Comparison of ENCODE assay signal across 6 cellular contexts in genomic region chr19:45682117-45682516, GRCh38. TPM values are rescaled to one million over a fixed set of nuclear protein-coding genes. Genes with fewer than 3 reads are reported as not detected.
DNase-seq lines count a peak whose midpoint lies in the region; ATAC-seq and TF ChIP-seq lines count a peak whose summit lies in the region.

No MANE protein-coding gene starts in this region.

- no peaks in the 10 kb centered on the region for H3K9me3 ChIP-seq in DOHH2 (ENCODE audit: control insufficient read depth, insufficient read depth, low read length)
- no peaks in the 10 kb centered on the region for H3K9me3 ChIP-seq in neuron (ENCODE audit: low read length)

- POLR2A ChIA-PET in activated CD8-positive, alpha-beta T cell treated with anti-CD3 and anti-CD28 coated beads for 36 hours (lab: Charles Lee), result interaction anchor here (1.2 to 4.5 kb wide), 2 partner anchors 9 to 11 kb away, joined by 4 to 34 read pairs; partner anchors contain the start of genes QPCTL and SNRPD2

- H3K4me3 ChIP-seq in DOHH2 (ENCODE audit: low read length) (peak overlapping the region; percentile 70), neuron (ENCODE audit: low read length) (no peak overlapping the region)

- peaks cover 17% of the 10 kb centered on the region for H3K36me3 Mint-ChIP-seq in activated CD8-positive, alpha-beta T cell treated with anti-CD3 and anti-CD28 coated beads for 36 hours (ENCODE audit: low read depth)

- peak overlapping the region; percentile 0 for H3K4me3 Mint-ChIP-seq in activated CD8-positive, alpha-beta T cell treated with anti-CD3 and anti-CD28 coated beads for 36 hours

- no peaks in the 10 kb centered on the region for H3K9me3 Mint-ChIP-seq in activated CD8-positive, alpha-beta T cell treated with anti-CD3 and anti-CD28 coated beads for 36 hours

- CTCF ChIA-PET in activated CD8-positive, alpha-beta T cell treated with anti-CD3 and anti-CD28 coated beads for 36 hours (lab: Charles Lee), result interaction anchor here (0.6 to 9.0 kb wide), 8 partner anchors 8 to 167 kb away, joined by 3 to 101 read pairs (median 4); partner anchors contain the start of genes QPCTL and SNRPD2

- peaks cover 29% of the 10 kb centered on the region for H3K36me3 ChIP-seq in DOHH2 (ENCODE audit: control insufficient read depth, low read length)
- H3K36me3 ChIP-seq in neuron (ENCODE audit: insufficient read depth, low read length), result peaks cover 18% of the 10 kb centered on the region

- peak overlapping the region; percentile 73 for H2AFZ ChIP-seq in neuron (ENCODE audit: low read depth, low read length)

- no peaks in the 10 kb centered on the region for H4K20me1 ChIP-seq in DOHH2 (ENCODE audit: control insufficient read depth, insufficient read depth, low read depth, low read length)

- H3K4me1 ChIP-seq in DOHH2 (ENCODE audit: control insufficient read depth, low read length), result peaks cover 21% of the 10 kb centered on the region
- H3K4me1 ChIP-seq in neuron (ENCODE audit: insufficient read depth, low read length), result peaks cover 2% of the 10 kb centered on the region

- peaks cover 13% of the 10 kb centered on the region for H3K4me1 Mint-ChIP-seq in activated CD8-positive, alpha-beta T cell treated with anti-CD3 and anti-CD28 coated beads for 36 hours (ENCODE audit: low read depth)

- H3K27ac Mint-ChIP-seq in activated CD8-positive, alpha-beta T cell treated with anti-CD3 and anti-CD28 coated beads for 36 hours, result no peak overlapping the region

- H3F3A ChIP-seq in DOHH2 (ENCODE audit: control insufficient read depth, insufficient read depth), result peaks cover 15% of the 10 kb centered on the region

- no peaks in the 10 kb centered on the region for H3K79me2 ChIP-seq in DOHH2 (ENCODE audit: control insufficient read depth, low read length)

- no peak for DNase-seq in activated CD8-positive, alpha-beta T cell treated with anti-CD3 and anti-CD28 coated beads for 36 hours
- DNase-seq in DMS153 treated with DMSO at 0.1 percent for 48 hours (lab: John Stamatoyannopoulos, UW; ENCODE audit: unreplicated experiment) (no peak), mesenteric fat pad (ENCODE audit: low spot score) (no peak), NCI-H446 treated with DMSO at 0.1 percent for 48 hours (lab: John Stamatoyannopoulos, UW) (no peak)

- ATAC-seq in activated CD8-positive, alpha-beta T cell treated with anti-CD3 and anti-CD28 coated beads for 36 hours, result no peak

- peaks cover 3% of the 10 kb centered on the region for H3K27me3 Mint-ChIP-seq in activated CD8-positive, alpha-beta T cell treated with anti-CD3 and anti-CD28 coated beads for 36 hours

- H3K4me2 ChIP-seq in DOHH2 (ENCODE audit: low read length), result peak overlapping the region; percentile 82

- H3K27ac ChIP-seq in DOHH2 (ENCODE audit: low read depth, low read length), result no peak overlapping the region

- intact Hi-C loops in activated CD8-positive, alpha-beta T cell treated with anti-CD3 and anti-CD28 coated beads for 36 hours (cut with micrococcal nuclease), result no loop called here

- no peaks in the 10 kb centered on the region for H3K9me2 ChIP-seq in DOHH2 (replicated peaks; ENCODE audit: control insufficient read depth, low read length)

- no peaks in the 10 kb centered on the region for H3K27me3 ChIP-seq in DOHH2 (ENCODE audit: control insufficient read depth, low read length)
- H3K27me3 ChIP-seq in neuron (ENCODE audit: insufficient read depth, low read length), result peaks cover 16% of the 10 kb centered on the region

- no peak for TF ChIP-seq CTCF in DOHH2 (IDR thresholded peaks at IDR 0.05; ENCODE audit: low read depth, low read length, poor library complexity, severe bottlenecking)
- no peak for TF ChIP-seq CTCF in activated CD8-positive, alpha-beta T cell treated with anti-CD3 and anti-CD28 coated beads for 36 hours (IDR thresholded peaks at IDR 0.05)

RNA-seq across cellular contexts. Expression of gene SNRPD2, which starts 9.6 kb away (rescaled TPM):
- 100 to 1,000 TPM; 918 to 967 TPM for total RNA-seq in activated CD8-positive, alpha-beta T cell treated with anti-CD3 and anti-CD28 coated beads for 36 hours
- 239 TPM for total RNA-seq in mesenteric fat pad

RNA-seq across cellular contexts. Expression of gene QPCTL, which starts 10.3 kb away (rescaled TPM):
- 10 to 100 TPM; 31.6 to 31.7 TPM for total RNA-seq in activated CD8-positive, alpha-beta T cell treated with anti-CD3 and anti-CD28 coated beads for 36 hours
- total RNA-seq in mesenteric fat pad, result 7.7 TPM

RNA-seq across cellular contexts. Expression of gene GIPR, which starts 14.1 kb away (rescaled TPM):
- 1 to 10 TPM; 5.9 to 6.8 TPM for total RNA-seq in activated CD8-positive, alpha-beta T cell treated with anti-CD3 and anti-CD28 coated beads for 36 hours
- total RNA-seq in mesenteric fat pad, result 7.1 TPM

RNA-seq across cellular contexts. Expression of gene EML2, which starts 42.9 kb away (rescaled TPM):
- total RNA-seq in activated CD8-positive, alpha-beta T cell treated with anti-CD3 and anti-CD28 coated beads for 36 hours, result 100 to 1,000 TPM; 103 to 113 TPM
- total RNA-seq in mesenteric fat pad, result 33.6 TPM

RNA-seq across cellular contexts. Expression of gene FBXO46, which starts 48.6 kb away (rescaled TPM):
- total RNA-seq in activated CD8-positive, alpha-beta T cell treated with anti-CD3 and anti-CD28 coated beads for 36 hours, result 10 to 100 TPM; 28.6 to 34.7 TPM
- total RNA-seq in mesenteric fat pad, result 12.8 TPM
